ENCODE assay signal across 8 cellular contexts in the genomic region with DNA sequence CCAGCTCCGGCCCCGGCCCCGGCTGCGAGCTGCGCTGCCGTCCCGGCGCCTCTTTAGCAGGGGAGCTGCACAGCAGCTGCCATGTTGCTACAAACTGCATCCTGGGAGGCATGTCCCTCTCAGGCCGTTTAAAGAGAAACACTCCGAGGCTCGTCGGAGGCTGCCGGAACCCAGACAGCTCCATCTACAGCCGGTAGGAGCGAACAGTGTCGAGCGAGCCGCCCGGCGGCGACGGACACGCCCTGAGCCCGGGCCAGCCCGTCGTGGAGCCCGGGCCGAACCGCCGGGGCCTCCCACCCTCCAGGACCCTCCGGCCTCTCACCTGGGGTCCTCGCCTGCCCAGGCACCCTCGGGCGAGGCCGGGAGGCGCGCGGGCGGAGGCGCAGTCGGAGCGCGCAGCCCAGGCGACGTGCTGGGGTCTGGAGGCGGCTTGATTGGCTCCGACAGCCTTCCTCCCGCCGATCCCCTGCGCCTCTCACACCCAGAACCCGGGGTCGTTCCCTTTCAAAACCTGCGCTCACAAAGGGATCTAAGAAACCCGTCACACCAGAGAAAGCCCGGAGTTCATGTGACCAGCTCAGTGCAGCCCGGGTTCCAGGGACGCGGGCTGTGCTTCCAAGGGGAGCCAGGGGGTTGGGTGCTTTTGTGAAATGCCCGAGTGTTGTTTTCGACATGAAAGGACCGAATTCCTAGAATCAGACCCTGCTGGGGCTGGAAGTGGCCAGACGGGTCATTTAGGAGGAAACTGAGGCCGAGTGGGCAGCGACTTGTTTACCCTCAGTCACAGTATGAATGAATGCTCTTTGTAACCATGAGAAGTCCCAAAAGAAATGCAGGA. TPM values are rescaled to one million over a fixed set of nuclear protein-coding genes. Genes with fewer than 3 reads are reported as not detected.
DNase-seq lines count a peak whose midpoint lies in the region; ATAC-seq and TF ChIP-seq lines count a peak whose summit lies in the region.

TSS of gene ZNF777 (minus strand) at position 570 of the 838 bp plus-strand sequence. CDS start 5,040 bp downstream, outside the sequence.

- no peaks in the 10 kb centered on the region for H3F3A ChIP-seq in SK-N-SH (replicated peaks; ENCODE audit: insufficient read depth)

- peak; percentile 49 for TF ChIP-seq CTCF in GM06990 (IDR thresholded peaks at IDR 0.05; ENCODE audit: insufficient read depth, low read length, poor library complexity, severe bottlenecking)
- TF ChIP-seq CTCF in SK-N-SH (IDR thresholded peaks at IDR 0.05): peak; percentile 66
- TF ChIP-seq CTCF in transverse colon (IDR thresholded peaks at IDR 0.05): peak; percentile 32 to 57 (median 48)

- peak within 1 kb of the TSS; percentile 97 for H4K8ac ChIP-seq in trophoblast cell (ENCODE audit: low read depth, low read length)

- H3K18ac ChIP-seq in trophoblast cell (ENCODE audit: low read length): peak within 1 kb of the TSS; percentile 92

- H3K4me3 ChIP-seq in GM06990 (replicated peaks; ENCODE audit: low read depth, low read length) (peak within 1 kb of the TSS; percentile 75), HAP-1 (peak within 1 kb of the TSS; percentile 48), MG63 (peak within 1 kb of the TSS; percentile 59), SK-N-SH (ENCODE audit: low read depth in 2 of 2, low read length in 1 of 2) (peak within 1 kb of the TSS; percentile 71 to 89), trophoblast cell (ENCODE audit: low read depth, low read length) (peak within 1 kb of the TSS; percentile 79), transverse colon (peak within 1 kb of the TSS; percentile 67 to 99 (median 94))

- CTCF ChIA-PET in SK-N-SH (lab: Yijun Ruan, JAX): interaction anchor here (0.5 to 3.5 kb wide), 28 partner anchors 15 to 378 kb away, joined by 3 to 16 read pairs (median 4); partner anchors contain the start of gene ZNF783

- intact Hi-C loops in Right ventricle myocardium superior (cut with DNase I): no loop called here
- intact Hi-C loops in transverse colon (cut with DNase I; ENCODE audit: low total_unique reads): loop anchor here (2.0 kb wide), 1 partner anchor 36 kb away; the partner anchor contains the start of gene ZNF746

- H3K14ac ChIP-seq in trophoblast cell (ENCODE audit: low read length): peak within 1 kb of the TSS; percentile 99

- H3K79me1 ChIP-seq in trophoblast cell (ENCODE audit: low read length): peaks cover 10% of the 10 kb centered on the region

- 2% methylated on average over 19 of the region's 64 CpGs for WGBS in SK-N-SH (ENCODE audit: low lambda C conversion rate)
- no CpG with 5 or more reads among the region's 64 CpGs for WGBS in trophoblast cell (ENCODE audit: extremely low coverage, insufficient coverage, insufficient read length)
- WGBS in transverse colon (ENCODE audit: low coverage in 1 of 2), 2 donors: 1 to 4% methylated on average over 5 to 33 of the region's 64 CpGs

- peaks cover 26% of the 10 kb centered on the region for H3K4me1 ChIP-seq in HAP-1
- H3K4me1 ChIP-seq in SK-N-SH (ENCODE audit: control insufficient read depth in 1 of 2, insufficient read depth in 2 of 2, low read depth in 1 of 2, low read length in 1 of 2): peaks cover 0 to 12% of the 10 kb centered on the region in 2 experiments; a peak in 1 of 4 replicates
- H3K4me1 ChIP-seq in trophoblast cell (ENCODE audit: control insufficient read depth in 1 of 2, insufficient read depth in 2 of 2, low read length in 2 of 2): peaks cover 0 to 6% of the 10 kb centered on the region in 2 experiments
- peaks cover 8 to 24% (median 15%) of the 10 kb centered on the region in 4 donors for H3K4me1 ChIP-seq in transverse colon

- peak within 1 kb of the TSS; percentile 92 for H4K12ac ChIP-seq in trophoblast cell (ENCODE audit: low read depth, low read length)

- peak within 1 kb of the TSS; percentile 76 for H2BK5ac ChIP-seq in trophoblast cell (ENCODE audit: low read depth, low read length, poor library complexity)

- no peak within 1 kb of the TSS for H3K23ac ChIP-seq in trophoblast cell (ENCODE audit: low read length)

- H2AK5ac ChIP-seq in trophoblast cell (ENCODE audit: low read length): peak within 1 kb of the TSS; percentile 3

- in situ Hi-C loops in HAP-1 (cut with MboI; ENCODE audit: low sequenced_read_pairs): no loop called here
- in situ Hi-C loops in transverse colon (cut with MboI; ENCODE audit: low pct_ligation_motif_present in 1 of 4, low pct_unique_long_range_greater_than_20kb in 1 of 4, low sequenced_read_pairs in 3 of 4): no loop called here

- H3K9me3 Mint-ChIP-seq in activated naive CD4-positive, alpha-beta T cell treated with anti-CD3 and anti-CD28 coated beads, Interleukin-2, amount 50 U/mL, for 72 hours: no peaks in the 10 kb centered on the region

- H3K9ac ChIP-seq in SK-N-SH (peak within 1 kb of the TSS; percentile 89), trophoblast cell (ENCODE audit: low read length) (peak within 1 kb of the TSS; percentile 67)

- H4K20me1 ChIP-seq in SK-N-SH (ENCODE audit: insufficient read depth): 0 out of 2 replicates have a peak, but pooled peaks cover 12% of the 10 kb centered on the region

- TF ChIP-seq RAD21 in SK-N-SH (IDR thresholded peaks at IDR 0.05; ENCODE audit: low read length): peak; percentile 29

- ATAC-seq in activated naive CD4-positive, alpha-beta T cell treated with anti-CD3 and anti-CD28 coated beads, Interleukin-2, amount 50 U/mL, for 72 hours: peak; percentile 89 to 96
- peak; percentile 99 for ATAC-seq in Right ventricle myocardium superior (ENCODE audit: poor library complexity)

- H3K36me3 ChIP-seq in GM06990 (ENCODE audit: control insufficient read depth, insufficient read depth, low read length) (no peaks in the 10 kb centered on the region), HAP-1 (replicated peaks) (peaks cover 6% of the 10 kb centered on the region), MG63 (0 out of 2 replicates have a peak, but pooled peaks cover 3% of the 10 kb centered on the region), SK-N-SH (replicated peaks in 1 of 2; ENCODE audit: control insufficient read depth in 1 of 2, insufficient read depth in 2 of 2, low read length in 1 of 2) (peaks cover 0 to 15% of the 10 kb centered on the region in 2 experiments), trophoblast cell (ENCODE audit: control insufficient read depth in 1 of 2, insufficient read depth in 2 of 2, low read length in 2 of 2) (peaks cover 4 to 7% of the 10 kb centered on the region in 2 experiments), transverse colon (peaks cover 0 to 2% (median under 1%) of the 10 kb centered on the region in 4 donors)

- H3K9me2 ChIP-seq in SK-N-SH: no peaks in the 10 kb centered on the region

- H2AFZ ChIP-seq in SK-N-SH (ENCODE audit: low read depth) (peak within 1 kb of the TSS; percentile 100), trophoblast cell (ENCODE audit: insufficient read depth, low read length, poor library complexity) (peak within 1 kb of the TSS; percentile 95)

- H3K27ac ChIP-seq in SK-N-SH (ENCODE audit: low read depth in 2 of 2, low read length in 1 of 2): peak within 1 kb of the TSS; percentile 62 to 65
- peak within 1 kb of the TSS; percentile 52 for H3K27ac ChIP-seq in trophoblast cell (ENCODE audit: low read depth, low read length)
- peak within 1 kb of the TSS; percentile 80 to 89 (median 88) for H3K27ac ChIP-seq in transverse colon

- H3K79me2 ChIP-seq in SK-N-SH (ENCODE audit: insufficient read depth) (peaks cover 52% of the 10 kb centered on the region), trophoblast cell (ENCODE audit: control insufficient read depth, insufficient read depth, low read length, poor library complexity) (peaks cover 8% of the 10 kb centered on the region)

- TF ChIP-seq POLR2A in transverse colon (IDR thresholded peaks at IDR 0.05): peak; percentile 25

- peaks cover 0 to 6% of the 10 kb centered on the region in 2 donors for H3K36me3 Mint-ChIP-seq in activated naive CD4-positive, alpha-beta T cell treated with anti-CD3 and anti-CD28 coated beads, Interleukin-2, amount 50 U/mL, for 72 hours

- TF ChIP-seq EP300 in SK-N-SH (IDR thresholded peaks at IDR 0.05; ENCODE audit: borderline replicate concordance in 1 of 2, low read depth in 1 of 2, low read length in 1 of 2) (no peak), transverse colon (IDR thresholded peaks at IDR 0.05; ENCODE audit: low read depth) (no peak)

- peak within 1 kb of the TSS; percentile 93 for H4K91ac ChIP-seq in trophoblast cell (ENCODE audit: low read depth, low read length)

- peak within 1 kb of the TSS; percentile 56 to 86 for H3K27ac Mint-ChIP-seq in activated naive CD4-positive, alpha-beta T cell treated with anti-CD3 and anti-CD28 coated beads, Interleukin-2, amount 50 U/mL, for 72 hours

- H3K27me3 ChIP-seq in GM06990 (replicated peaks; ENCODE audit: control insufficient read depth, insufficient read depth, low read length) (no peaks in the 10 kb centered on the region), HAP-1 (ENCODE audit: low read depth) (no peaks in the 10 kb centered on the region), MG63 (no peaks in the 10 kb centered on the region), SK-N-SH (ENCODE audit: insufficient read depth) (no peaks in the 10 kb centered on the region), trophoblast cell (ENCODE audit: insufficient read depth, low read length) (peaks cover 3% of the 10 kb centered on the region), transverse colon (peaks cover 5% of the 10 kb centered on the region)

- peak within 1 kb of the TSS; percentile 16 for H3K4ac ChIP-seq in trophoblast cell (ENCODE audit: low read depth, low read length)

- DNase-seq in GM06990 (ENCODE audit: extremely low read depth, insufficient read length) (peak; percentile 82), HAP-1 (ENCODE audit: low spot score in 2 of 2) (peak; percentile 75 to 82), MG63 (peak; percentile 73), SK-N-SH (peak; percentile 97), Right ventricle myocardium superior (peak; percentile 90), trophoblast cell (peak; percentile 79 to 88), transverse colon (peak; percentile 86)
- peak; percentile 75 to 78 for DNase-seq in activated naive CD4-positive, alpha-beta T cell treated with anti-CD3 and anti-CD28 coated beads, Interleukin-2, amount 50 U/mL, for 72 hours (ENCODE audit: low spot score in 2 of 2)

- H2BK120ac ChIP-seq in trophoblast cell (ENCODE audit: insufficient read depth, low read length, poor library complexity): peak within 1 kb of the TSS; percentile 95

- H3K9me3 ChIP-seq in HAP-1 (no peaks in the 10 kb centered on the region), MG63 (no peaks in the 10 kb centered on the region), SK-N-SH (no peaks in the 10 kb centered on the region), trophoblast cell (ENCODE audit: insufficient read depth, low read depth, low read length) (no peaks in the 10 kb centered on the region), transverse colon (no peaks in the 10 kb centered on the region)

- H2BK12ac ChIP-seq in trophoblast cell (ENCODE audit: low read length): peak within 1 kb of the TSS; percentile 52

- POLR2A ChIA-PET in SK-N-SH (lab: Yijun Ruan, JAX): interaction anchor here (0.6 to 1.5 kb wide), 4 partner anchors 36 to 332 kb away, joined by 3 to 4 read pairs (median 4); partner anchors contain the start of genes ZNF282 and ZNF783

- H3K4me2 ChIP-seq in SK-N-SH (peak within 1 kb of the TSS; percentile 92), trophoblast cell (ENCODE audit: low read length) (peak within 1 kb of the TSS; percentile 82)

RNA-seq across cellular contexts. Expression of gene ZNF777, which starts in this region (rescaled TPM):
- 10.1 and 14.8 TPM in 2 replicates for total RNA-seq in MG63 (2014; rRNA removed; shearing (Covaris generic); ENCODE audit: low replicate concordance)
- polyA plus RNA-seq in SK-N-SH (2012; rRNA removed): 5.6 and 6.2 TPM in 2 replicates
- 4.2 and 5.1 TPM in 2 replicates for polyA plus RNA-seq in SK-N-SH (2012; cell fraction: cytosol; rRNA removed)
- 5.2 and 7.3 TPM in 2 replicates for polyA plus RNA-seq in SK-N-SH (2012; cell fraction: nucleus; rRNA removed)
- 10 to 100 TPM in 1 of 2 donors, 1 to 10 TPM in 1; 3.5 to 12.7 TPM for total RNA-seq in activated naive CD4-positive, alpha-beta T cell treated with anti-CD3 and anti-CD28 coated beads, Interleukin-2, amount 50 U/mL, for 72 hours
- total RNA-seq in Right ventricle myocardium superior (6.6 TPM), transverse colon (10 to 100 TPM in 2 of 4 donors, 1 to 10 TPM in 2; 7.8 to 58.9 (median 14.2) TPM)
- polyA plus RNA-seq in trophoblast cell (2013): 10.7 TPM in 2 replicates

Comparison
In these comparisons a context has a peak if more than half of its experiments do, and no peak if none do; other contexts are left out.
1. Peak in every context shown above with its lines: DNase-seq, ATAC-seq, H3K4me3 ChIP-seq and H3K27ac ChIP-seq.